Comparison of ENCODE assay signal across 8 cellular contexts in the genomic region with DNA sequence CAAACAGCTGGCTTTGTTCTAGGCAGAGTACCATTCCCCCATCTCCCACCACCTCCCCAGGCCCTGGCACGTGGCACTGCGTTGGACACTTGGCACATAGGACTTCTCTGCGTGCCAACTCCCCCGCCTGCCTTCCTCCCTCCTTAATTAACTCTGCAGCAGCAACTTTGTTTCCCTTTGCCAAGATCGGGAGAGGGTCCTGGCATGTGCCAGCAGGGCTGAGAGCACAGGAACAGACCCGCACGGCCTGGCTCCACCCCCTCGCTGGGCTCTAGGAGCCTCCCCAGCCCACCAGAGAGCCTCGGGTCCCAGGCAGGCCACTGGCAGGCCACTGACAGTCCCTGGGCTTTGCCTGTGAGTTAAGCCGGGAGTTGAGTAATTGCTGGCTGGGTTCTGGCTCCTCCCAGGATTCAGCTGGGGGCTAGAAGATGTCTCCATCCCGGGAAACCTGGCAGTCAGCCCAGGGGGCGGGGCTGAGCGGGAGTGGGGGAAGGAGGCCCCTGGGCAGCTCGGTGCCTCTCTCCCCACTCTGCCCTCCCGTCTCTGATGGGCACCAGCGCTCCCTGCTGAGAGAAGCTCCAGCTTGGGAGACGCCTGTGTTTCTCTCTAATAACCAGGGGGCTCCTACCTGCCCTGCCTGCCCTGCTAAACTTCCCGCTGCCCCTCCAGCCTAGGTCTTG.
A peak's percentile ranks its signal among the peaks of the same experiment; 100 is the strongest.
DNase-seq lines count a peak whose midpoint lies in the region; ATAC-seq and TF ChIP-seq lines count a peak whose summit lies in the region.

No MANE protein-coding gene starts in this region.

- peaks cover 28% of the 10 kb centered on the region for H3K27me3 ChIP-seq in brain microvascular endothelial cell (replicated peaks)

- no peak for TF ChIP-seq CTCF in brain microvascular endothelial cell (IDR thresholded peaks at IDR 0.05; ENCODE audit: low read depth, low read length, missing control alignments)

- H3K27ac ChIP-seq in brain microvascular endothelial cell: no peak overlapping the region

- in situ Hi-C loops in G401 (cut with HindIII; ENCODE audit: low sequenced_read_pairs) (loop anchor here (10.0 kb wide), 1 partner anchor 140 kb away; no protein-coding TSS in a partner anchor), brain microvascular endothelial cell (cut with HindIII; ENCODE audit: low pct_ligation_motif_present, low sequenced_read_pairs) (no loop called here)

- no peak overlapping the region for H3K4me3 ChIP-seq in brain microvascular endothelial cell (ENCODE audit: low read depth, low read length)

- DNase-seq in G401 (ENCODE audit: low spot score) (peak; percentile 70), NCI-H2171 treated with DMSO at 0.1 percent for 48 hours (lab: John Stamatoyannopoulos, UW) (peak; percentile 89), brain microvascular endothelial cell (peak; percentile 21), iris pigment epithelial cell (ENCODE audit: low read depth) (peak; percentile 58), superior temporal gyrus (ENCODE audit: extremely low spot score) (peak; percentile 86), HuH-7 (ENCODE audit: low spot score) (no peak)
- no peak for DNase-seq in activated naive CD4-positive, alpha-beta T cell treated with Interleukin-2 at 50 U/mL for 16 hours

- no peaks in the 10 kb centered on the region for H3K36me3 ChIP-seq in brain microvascular endothelial cell (replicated peaks)

- ATAC-seq in HG02840 (IDR thresholded peaks at IDR 0.05; ENCODE audit: low FRiP score, unreplicated experiment): no peak

Comparison
In these comparisons a context has a peak if more than half of its experiments do, and no peak if none do; other contexts are left out.
1. DNase-seq: peak in G401 (single experiment), NCI-H2171 treated with DMSO at 0.1 percent for 48 hours (single experiment), brain microvascular endothelial cell (single experiment), iris pigment epithelial cell (single experiment) and superior temporal gyrus (single experiment); none in activated naive CD4-positive, alpha-beta T cell treated with Interleukin-2 at 50 U/mL for 16 hours (single experiment) and HuH-7 (single experiment).